In genomic region chr14:102728509-102728908, GRCh38 we compare ENCODE assay signal across 26 cellular contexts. TPM values are rescaled to one million over a fixed set of nuclear protein-coding genes. Genes with fewer than 3 reads are reported as not detected.
DNase-seq lines count a peak whose midpoint lies in the region; ATAC-seq and TF ChIP-seq lines count a peak whose summit lies in the region.
"Had no signal": no experiment of that assay in that cellular context is flagged by ENCODE, and none has a peak within 500 bp of the region (broad histone marks: within the 10 kb centered on the region; RNA-seq: fewer than 3 reads in every experiment).

No MANE protein-coding gene starts in this region.

- DNase-seq in activated CD8-positive, alpha-beta memory T cell treated with anti-CD3 and anti-CD28 coated beads for 24 hours, result peak; percentile 7
- DNase-seq in activated CD8-positive, alpha-beta memory T cell treated with anti-CD3 and anti-CD28 coated beads, Interleukin-2, amount 10 ng/mL, durations not matched to agents 7 days and 5 days, result no peak
- DNase-seq in type B pancreatic cell (ENCODE audit: extremely low spot score, unreplicated experiment), result no peak
- DNase-seq in activated T-cell treated with anti-CD3 and anti-CD28 coated beads for 4 hours, result no peak
- no peak for DNase-seq in GOT3 (lab: John Stamatoyannopoulos, UW)
- DNase-seq: activated CD4-positive, alpha-beta T cell treated with anti-CD3 and anti-CD28 coated beads, Interleukin-2, amount 50 U/mL, for 48 hours; activated CD8-positive, alpha-beta memory T cell treated with anti-CD3 and anti-CD28 coated beads, Interleukin-2, amount 50 U/mL, for 48 hours; activated naive CD8-positive, alpha-beta T cell treated with anti-CD3 and anti-CD28 coated beads for 36 hours; aorta; DMS153; H9; KBM-7; NCI-H1105; NCI-H2029; NCI-H526; SIG-M5; stimulated activated CD4-positive, alpha-beta T cell treated with anti-CD3 and anti-CD28 coated beads, Interleukin-2, amount 100 ng/mL, for 48 hours; T-cell had no signal

- H3K4me1 Mint-ChIP-seq in activated CD8-positive, alpha-beta memory T cell treated with anti-CD3 and anti-CD28 coated beads, Interleukin-2, amount 10 ng/mL, durations not matched to agents 7 days and 5 days, result no peaks in the 10 kb centered on the region
- no peaks in the 10 kb centered on the region for H3K4me1 Mint-ChIP-seq in type B pancreatic cell (ENCODE audit: unreplicated experiment)
- H3K4me1 Mint-ChIP-seq: activated naive CD8-positive, alpha-beta T cell treated with anti-CD3 and anti-CD28 coated beads for 36 hours; T-cell had no signal

- H3K27ac ChIP-seq in cingulate gyrus (ENCODE audit: low read depth, low read length) (peak overlapping the region; percentile 30), mesodermal cell (ENCODE audit: low read depth, low read length, severe bottlenecking) (peak overlapping the region; percentile 30)
- H3K27ac ChIP-seq: 22Rv1, cardiac muscle cell, right lobe of liver had no signal

- H3K36me3 ChIP-seq in mesodermal cell (ENCODE audit: control insufficient read depth, insufficient read depth, low read length), result peaks cover 82% of the 10 kb centered on the region

- no peak for ATAC-seq in activated CD8-positive, alpha-beta memory T cell treated with anti-CD3 and anti-CD28 coated beads, Interleukin-2, amount 10 ng/mL, durations not matched to agents 7 days and 5 days
- ATAC-seq in GM18505 (IDR thresholded peaks at IDR 0.05; ENCODE audit: unreplicated experiment), result no peak
- ATAC-seq: Panc1, right lobe of liver, T-cell had no signal

- TF ChIP-seq CTCF in type B pancreatic cell (conservative IDR thresholded peaks at IDR 0.05), result no peak

- no peak overlapping the region for H3K4me3 Mint-ChIP-seq in activated CD8-positive, alpha-beta memory T cell treated with anti-CD3 and anti-CD28 coated beads, Interleukin-2, amount 10 ng/mL, durations not matched to agents 7 days and 5 days
- no peak overlapping the region for H3K4me3 Mint-ChIP-seq in type B pancreatic cell
- H3K4me3 Mint-ChIP-seq: activated naive CD8-positive, alpha-beta T cell treated with anti-CD3 and anti-CD28 coated beads for 36 hours; H9; T-cell had no signal

- TF ChIP-seq POLR2A in GM18505 (IDR thresholded peaks at IDR 0.05; ENCODE audit: borderline replicate concordance, extremely low read depth, insufficient read depth, insufficient read length), result no peak

- H3K27ac Mint-ChIP-seq in activated CD8-positive, alpha-beta memory T cell treated with anti-CD3 and anti-CD28 coated beads, Interleukin-2, amount 10 ng/mL, durations not matched to agents 7 days and 5 days, result no peak overlapping the region
- peak overlapping the region; percentile 41 for H3K27ac Mint-ChIP-seq in type B pancreatic cell
- H3K27ac Mint-ChIP-seq: activated naive CD8-positive, alpha-beta T cell treated with anti-CD3 and anti-CD28 coated beads for 36 hours; T-cell had no signal

- CTCF ChIA-PET in activated CD8-positive, alpha-beta memory T cell treated with anti-CD3 and anti-CD28 coated beads, Interleukin-2, amount 10 ng/mL, durations not matched to agents 7 days and 5 days (lab: Charles Lee), result interaction anchor here (1.0 to 1.3 kb wide), 2 partner anchors 33 to 274 kb away, joined by 3 to 4 read pairs; no protein-coding TSS in a partner anchor

- no peaks in the 10 kb centered on the region for H3K9me3 ChIP-seq in mesodermal cell (ENCODE audit: control insufficient read depth, low read length)
- H3K9me3 ChIP-seq: right lobe of liver had no signal

- no peak overlapping the region for H3K4me3 ChIP-seq in mesodermal cell (ENCODE audit: extremely low read depth, insufficient read depth, low read length, poor library complexity, severe bottlenecking)
- H3K4me3 ChIP-seq: cardiac muscle cell, lung, right lobe of liver had no signal

- H3K36me3 Mint-ChIP-seq in activated CD8-positive, alpha-beta memory T cell treated with anti-CD3 and anti-CD28 coated beads, Interleukin-2, amount 10 ng/mL, durations not matched to agents 7 days and 5 days, result peaks cover 18% of the 10 kb centered on the region
- peaks cover 24% of the 10 kb centered on the region for H3K36me3 Mint-ChIP-seq in type B pancreatic cell

- 88 to 100% methylated on average over 5 to 6 of the region's 6 CpGs for WGBS in mesodermal cell (ENCODE audit: insufficient coverage in 2 of 2), 2 experiments

- H3K9me3 Mint-ChIP-seq in activated CD8-positive, alpha-beta memory T cell treated with anti-CD3 and anti-CD28 coated beads, Interleukin-2, amount 10 ng/mL, durations not matched to agents 7 days and 5 days (ENCODE audit: low read depth), result no peaks in the 10 kb centered on the region
- H3K9me3 Mint-ChIP-seq in type B pancreatic cell, result no peaks in the 10 kb centered on the region
- H3K9me3 Mint-ChIP-seq: activated naive CD8-positive, alpha-beta T cell treated with anti-CD3 and anti-CD28 coated beads for 36 hours; H9; T-cell had no signal

- H3K4me1 ChIP-seq in mesodermal cell (ENCODE audit: control insufficient read depth, insufficient read depth, low read length, poor library complexity, severe bottlenecking), result peaks cover 2% of the 10 kb centered on the region

- H3K27me3 Mint-ChIP-seq in activated CD8-positive, alpha-beta memory T cell treated with anti-CD3 and anti-CD28 coated beads, Interleukin-2, amount 10 ng/mL, durations not matched to agents 7 days and 5 days, result no peaks in the 10 kb centered on the region
- no peaks in the 10 kb centered on the region for H3K27me3 Mint-ChIP-seq in type B pancreatic cell
- H3K27me3 Mint-ChIP-seq: activated naive CD8-positive, alpha-beta T cell treated with anti-CD3 and anti-CD28 coated beads for 36 hours; T-cell had no signal

RNA-seq across cellular contexts. Expression of gene TRAF3, which starts 48.7 kb away (rescaled TPM):
- total RNA-seq in activated CD8-positive, alpha-beta memory T cell treated with anti-CD3 and anti-CD28 coated beads, Interleukin-2, amount 10 ng/mL, durations not matched to agents 7 days and 5 days, result 10 to 100 TPM; 49.5 to 78.1 TPM
- 15.2 TPM for polyA plus RNA-seq in mesodermal cell (2013, experiment 1 of 2)
- 14.6 TPM for polyA plus RNA-seq in mesodermal cell (2013, experiment 2 of 2)
- total RNA-seq in type B pancreatic cell (ENCODE audit: low replicate concordance), result 19.2 and 24.0 TPM in 2 replicates
